ENCODE assay signal across 8 cellular contexts in genomic region chr14:102437997-102438922, GRCh38.
A peak's percentile ranks its signal among the peaks of the same experiment; 100 is the strongest.
DNase-seq lines count a peak whose midpoint lies in the region; ATAC-seq lines count a peak whose summit lies in the region.

No MANE protein-coding gene starts in this region.

- H3K36me3 ChIP-seq in GM23248 (ENCODE audit: low read depth) = peaks cover 19% of the 10 kb centered on the region; the same call in 1 of the 2 replicates

- H3K36me3 Mint-ChIP-seq in activated CD4-positive, alpha-beta T cell treated with anti-CD3 and anti-CD28 coated beads, Interleukin-2, amount 10 ng/mL, durations not matched to agents 24 days and 14 days (ENCODE audit: low read depth) = peaks cover 2% of the 10 kb centered on the region

- H3K4me2 ChIP-seq in GM23248 (ENCODE audit: unreplicated experiment) = peak overlapping the region; percentile 90

- WGBS in GM23248 (ENCODE audit: low coverage in 1 of 2, low lambda C conversion rate in 2 of 2, missing lambda C conversion rate in 2 of 2), 2 experiments = 20 to 22% methylated on average over 31 of the region's 31 CpGs

- intact Hi-C loops in activated CD4-positive, alpha-beta T cell treated with anti-CD3 and anti-CD28 coated beads, Interleukin-2, amount 10 ng/mL, durations not matched to agents 24 days and 14 days (cut with micrococcal nuclease) = loop anchor here (1.0 kb wide), 1 partner anchor 78 kb away; no protein-coding TSS in a partner anchor

- no peaks in the 10 kb centered on the region for H3F3A ChIP-seq in GM23248 (ENCODE audit: insufficient read depth)

- no peaks in the 10 kb centered on the region for H4K20me1 ChIP-seq in GM23248 (ENCODE audit: insufficient read depth)

- H3K27me3 Mint-ChIP-seq in activated CD4-positive, alpha-beta T cell treated with anti-CD3 and anti-CD28 coated beads, Interleukin-2, amount 10 ng/mL, durations not matched to agents 24 days and 14 days = no peaks in the 10 kb centered on the region

- no peaks in the 10 kb centered on the region for H3K9me2 ChIP-seq in GM23248 (ENCODE audit: insufficient read depth)

- no peaks in the 10 kb centered on the region for H3K9me3 ChIP-seq in GM23248 (ENCODE audit: low read depth)

- H3K27me3 ChIP-seq in GM23248 (replicated peaks; ENCODE audit: insufficient read depth) = no peaks in the 10 kb centered on the region

- peaks cover 3% of the 10 kb centered on the region for H3K4me1 Mint-ChIP-seq in activated CD4-positive, alpha-beta T cell treated with anti-CD3 and anti-CD28 coated beads, Interleukin-2, amount 10 ng/mL, durations not matched to agents 24 days and 14 days

- H3K79me2 ChIP-seq in GM23248 (ENCODE audit: insufficient read depth) = no peaks in the 10 kb centered on the region

- peak overlapping the region; percentile 85 for H2AFZ ChIP-seq in GM23248

- peak overlapping the region; percentile 63 for H3K4me3 ChIP-seq in GM23248

- no peaks in the 10 kb centered on the region for H3K4me1 ChIP-seq in GM23248 (ENCODE audit: insufficient read depth)

- H3K27ac ChIP-seq in GM23248 (no peak overlapping the region), cingulate gyrus (ENCODE audit: low read depth, low read length) (peak overlapping the region; percentile 83)

- peak overlapping the region; percentile 43 for H3K4me3 Mint-ChIP-seq in activated CD4-positive, alpha-beta T cell treated with anti-CD3 and anti-CD28 coated beads, Interleukin-2, amount 10 ng/mL, durations not matched to agents 24 days and 14 days

- ATAC-seq in left lobe of liver = peak; percentile 98

- no peaks in the 10 kb centered on the region for H3K9me3 Mint-ChIP-seq in activated CD4-positive, alpha-beta T cell treated with anti-CD3 and anti-CD28 coated beads, Interleukin-2, amount 10 ng/mL, durations not matched to agents 24 days and 14 days

- H3K27ac Mint-ChIP-seq in activated CD4-positive, alpha-beta T cell treated with anti-CD3 and anti-CD28 coated beads, Interleukin-2, amount 10 ng/mL, durations not matched to agents 24 days and 14 days = no peak overlapping the region

- in situ Hi-C loops in GM23248 (cut with MboI) = no loop called here

- H3K9ac ChIP-seq in GM23248 = peak overlapping the region; percentile 50; the same call in 1 of the 2 replicates

- DNase-seq in AG08396 (ENCODE audit: low spot score) (peak; percentile 95), GM23248 (peak; percentile 94), NCI-H446 treated with DMSO at 0.1 percent for 48 hours (lab: John Stamatoyannopoulos, UW) (peak; percentile 74), left lobe of liver (ENCODE audit: low spot score) (peak; percentile 77)
- DNase-seq in activated CD4-positive, alpha-beta T cell treated with anti-CD3 and anti-CD28 coated beads, Interleukin-2, amount 10 ng/mL, durations not matched to agents 24 days and 14 days = peak; percentile 92
- DNase-seq in stimulated activated CD4-positive, alpha-beta T cell treated with anti-CD3 and anti-CD28 coated beads, Interleukin-1b, Interleukin-23, amount 100 ng/mL, for 4 hours (ENCODE audit: low read depth in 2 of 2) = peak; percentile 44 to 60
- DNase-seq in NK-92 treated with Interleukin-12 subunit alpha and Interleukin-12 subunit beta, amount 100 ng/mL, for 24 hours (lab: John Stamatoyannopoulos, UW) = no peak
